Comparison of ENCODE assay signal across 1 cellular context in the genomic region with DNA sequence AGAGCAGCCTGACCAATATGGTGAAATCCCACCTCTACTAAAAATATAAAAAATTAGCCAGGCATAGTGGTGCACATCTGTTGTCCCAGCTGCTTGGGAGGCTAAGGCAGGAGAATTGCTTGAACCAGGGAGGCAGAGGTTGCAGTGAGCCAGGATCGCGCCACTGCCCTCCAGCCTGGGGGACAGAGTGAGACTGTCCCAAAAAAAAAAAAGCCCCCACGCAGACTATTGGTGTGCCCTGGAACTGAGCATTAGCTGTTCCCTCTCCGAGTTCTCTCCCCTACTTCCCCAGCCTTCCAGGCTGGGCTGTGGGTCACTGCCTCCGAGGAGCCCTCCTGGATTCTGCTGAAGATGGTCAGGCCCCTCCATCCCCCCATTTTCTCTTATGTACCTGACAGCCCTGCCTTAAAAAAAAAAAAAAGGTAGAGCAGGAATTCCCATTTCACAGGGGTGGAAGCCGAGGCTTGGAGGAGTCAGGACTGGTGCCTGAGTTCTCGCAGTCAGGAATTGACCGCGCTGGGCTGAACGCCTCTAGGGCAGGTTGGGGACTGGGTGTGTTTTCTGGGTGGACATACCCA.
TF ChIP-seq lines count a peak whose summit lies in the region.

No MANE protein-coding gene starts in this region.

TF ChIP-seq in HepG2, 621 proteins besides CTCF, POLR2A, EP300 and RAD21 (continued from another document):
- TF ChIP-seq, protein P1, sequence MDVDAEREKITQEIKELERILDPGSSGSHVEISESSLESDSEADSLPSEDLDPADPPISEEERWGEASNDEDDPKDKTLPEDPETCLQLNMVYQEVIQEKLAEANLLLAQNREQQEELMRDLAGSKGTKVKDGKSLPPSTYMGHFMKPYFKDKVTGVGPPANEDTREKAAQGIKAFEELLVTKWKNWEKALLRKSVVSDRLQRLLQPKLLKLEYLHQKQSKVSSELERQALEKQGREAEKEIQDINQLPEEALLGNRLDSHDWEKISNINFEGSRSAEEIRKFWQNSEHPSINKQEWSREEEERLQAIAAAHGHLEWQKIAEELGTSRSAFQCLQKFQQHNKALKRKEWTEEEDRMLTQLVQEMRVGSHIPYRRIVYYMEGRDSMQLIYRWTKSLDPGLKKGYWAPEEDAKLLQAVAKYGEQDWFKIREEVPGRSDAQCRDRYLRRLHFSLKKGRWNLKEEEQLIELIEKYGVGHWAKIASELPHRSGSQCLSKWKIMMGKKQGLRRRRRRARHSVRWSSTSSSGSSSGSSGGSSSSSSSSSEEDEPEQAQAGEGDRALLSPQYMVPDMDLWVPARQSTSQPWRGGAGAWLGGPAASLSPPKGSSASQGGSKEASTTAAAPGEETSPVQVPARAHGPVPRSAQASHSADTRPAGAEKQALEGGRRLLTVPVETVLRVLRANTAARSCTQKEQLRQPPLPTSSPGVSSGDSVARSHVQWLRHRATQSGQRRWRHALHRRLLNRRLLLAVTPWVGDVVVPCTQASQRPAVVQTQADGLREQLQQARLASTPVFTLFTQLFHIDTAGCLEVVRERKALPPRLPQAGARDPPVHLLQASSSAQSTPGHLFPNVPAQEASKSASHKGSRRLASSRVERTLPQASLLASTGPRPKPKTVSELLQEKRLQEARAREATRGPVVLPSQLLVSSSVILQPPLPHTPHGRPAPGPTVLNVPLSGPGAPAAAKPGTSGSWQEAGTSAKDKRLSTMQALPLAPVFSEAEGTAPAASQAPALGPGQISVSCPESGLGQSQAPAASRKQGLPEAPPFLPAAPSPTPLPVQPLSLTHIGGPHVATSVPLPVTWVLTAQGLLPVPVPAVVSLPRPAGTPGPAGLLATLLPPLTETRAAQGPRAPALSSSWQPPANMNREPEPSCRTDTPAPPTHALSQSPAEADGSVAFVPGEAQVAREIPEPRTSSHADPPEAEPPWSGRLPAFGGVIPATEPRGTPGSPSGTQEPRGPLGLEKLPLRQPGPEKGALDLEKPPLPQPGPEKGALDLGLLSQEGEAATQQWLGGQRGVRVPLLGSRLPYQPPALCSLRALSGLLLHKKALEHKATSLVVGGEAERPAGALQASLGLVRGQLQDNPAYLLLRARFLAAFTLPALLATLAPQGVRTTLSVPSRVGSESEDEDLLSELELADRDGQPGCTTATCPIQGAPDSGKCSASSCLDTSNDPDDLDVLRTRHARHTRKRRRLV (CRISPR knock-in tag; IDR thresholded peaks at IDR 0.05) = no peak
- TF ChIP-seq CCDC6 (CRISPR knock-in tag; IDR thresholded peaks at IDR 0.05) = no peak
- TF ChIP-seq, protein P2, sequence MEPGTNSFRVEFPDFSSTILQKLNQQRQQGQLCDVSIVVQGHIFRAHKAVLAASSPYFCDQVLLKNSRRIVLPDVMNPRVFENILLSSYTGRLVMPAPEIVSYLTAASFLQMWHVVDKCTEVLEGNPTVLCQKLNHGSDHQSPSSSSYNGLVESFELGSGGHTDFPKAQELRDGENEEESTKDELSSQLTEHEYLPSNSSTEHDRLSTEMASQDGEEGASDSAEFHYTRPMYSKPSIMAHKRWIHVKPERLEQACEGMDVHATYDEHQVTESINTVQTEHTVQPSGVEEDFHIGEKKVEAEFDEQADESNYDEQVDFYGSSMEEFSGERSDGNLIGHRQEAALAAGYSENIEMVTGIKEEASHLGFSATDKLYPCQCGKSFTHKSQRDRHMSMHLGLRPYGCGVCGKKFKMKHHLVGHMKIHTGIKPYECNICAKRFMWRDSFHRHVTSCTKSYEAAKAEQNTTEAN (CRISPR knock-in tag; conservative IDR thresholded peaks at IDR 0.05) = no peak
- TF ChIP-seq ZBTB7A (CRISPR knock-in tag; IDR thresholded peaks at IDR 0.05) = no peak
- TF ChIP-seq, protein P3, sequence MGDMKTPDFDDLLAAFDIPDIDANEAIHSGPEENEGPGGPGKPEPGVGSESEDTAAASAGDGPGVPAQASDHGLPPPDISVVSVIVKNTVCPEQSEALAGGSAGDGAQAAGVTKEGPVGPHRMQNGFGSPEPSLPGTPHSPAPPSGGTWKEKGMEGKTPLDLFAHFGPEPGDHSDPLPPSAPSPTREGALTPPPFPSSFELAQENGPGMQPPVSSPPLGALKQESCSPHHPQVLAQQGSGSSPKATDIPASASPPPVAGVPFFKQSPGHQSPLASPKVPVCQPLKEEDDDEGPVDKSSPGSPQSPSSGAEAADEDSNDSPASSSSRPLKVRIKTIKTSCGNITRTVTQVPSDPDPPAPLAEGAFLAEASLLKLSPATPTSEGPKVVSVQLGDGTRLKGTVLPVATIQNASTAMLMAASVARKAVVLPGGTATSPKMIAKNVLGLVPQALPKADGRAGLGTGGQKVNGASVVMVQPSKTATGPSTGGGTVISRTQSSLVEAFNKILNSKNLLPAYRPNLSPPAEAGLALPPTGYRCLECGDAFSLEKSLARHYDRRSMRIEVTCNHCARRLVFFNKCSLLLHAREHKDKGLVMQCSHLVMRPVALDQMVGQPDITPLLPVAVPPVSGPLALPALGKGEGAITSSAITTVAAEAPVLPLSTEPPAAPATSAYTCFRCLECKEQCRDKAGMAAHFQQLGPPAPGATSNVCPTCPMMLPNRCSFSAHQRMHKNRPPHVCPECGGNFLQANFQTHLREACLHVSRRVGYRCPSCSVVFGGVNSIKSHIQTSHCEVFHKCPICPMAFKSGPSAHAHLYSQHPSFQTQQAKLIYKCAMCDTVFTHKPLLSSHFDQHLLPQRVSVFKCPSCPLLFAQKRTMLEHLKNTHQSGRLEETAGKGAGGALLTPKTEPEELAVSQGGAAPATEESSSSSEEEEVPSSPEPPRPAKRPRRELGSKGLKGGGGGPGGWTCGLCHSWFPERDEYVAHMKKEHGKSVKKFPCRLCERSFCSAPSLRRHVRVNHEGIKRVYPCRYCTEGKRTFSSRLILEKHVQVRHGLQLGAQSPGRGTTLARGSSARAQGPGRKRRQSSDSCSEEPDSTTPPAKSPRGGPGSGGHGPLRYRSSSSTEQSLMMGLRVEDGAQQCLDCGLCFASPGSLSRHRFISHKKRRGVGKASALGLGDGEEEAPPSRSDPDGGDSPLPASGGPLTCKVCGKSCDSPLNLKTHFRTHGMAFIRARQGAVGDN (CRISPR knock-in tag; IDR thresholded peaks at IDR 0.05) = no peak
- TF ChIP-seq, protein P4, sequence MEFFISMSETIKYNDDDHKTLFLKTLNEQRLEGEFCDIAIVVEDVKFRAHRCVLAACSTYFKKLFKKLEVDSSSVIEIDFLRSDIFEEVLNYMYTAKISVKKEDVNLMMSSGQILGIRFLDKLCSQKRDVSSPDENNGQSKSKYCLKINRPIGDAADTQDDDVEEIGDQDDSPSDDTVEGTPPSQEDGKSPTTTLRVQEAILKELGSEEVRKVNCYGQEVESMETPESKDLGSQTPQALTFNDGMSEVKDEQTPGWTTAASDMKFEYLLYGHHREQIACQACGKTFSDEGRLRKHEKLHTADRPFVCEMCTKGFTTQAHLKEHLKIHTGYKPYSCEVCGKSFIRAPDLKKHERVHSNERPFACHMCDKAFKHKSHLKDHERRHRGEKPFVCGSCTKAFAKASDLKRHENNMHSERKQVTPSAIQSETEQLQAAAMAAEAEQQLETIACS (CRISPR knock-in tag; IDR thresholded peaks at IDR 0.05) = no peak
- no peak for TF ChIP-seq HNRNPH1 (optimal IDR thresholded peaks at IDR 0.05; ENCODE audit: low read depth, low read length)
- TF ChIP-seq PHF5A (CRISPR knock-in tag; IDR thresholded peaks at IDR 0.05; ENCODE audit: low read depth, unreplicated experiment) = no peak
